1 cellular context compared by ENCODE assay signal in genomic region chr14:73738518-73739173, GRCh38.
TF ChIP-seq lines count a peak whose summit lies in the region.

No MANE protein-coding gene starts in this region.

TF ChIP-seq in K562, 482 proteins besides CTCF, POLR2A, EP300 and RAD21:
- no peak for TF ChIP-seq TCF3 (CRISPR knock-in tag; IDR thresholded peaks at IDR 0.05)
- no peak for TF ChIP-seq ZBTB11 (CRISPR knock-in tag; IDR thresholded peaks at IDR 0.05)
- TF ChIP-seq POLR2G (IDR thresholded peaks at IDR 0.05; ENCODE audit: low read depth, low read length), result 0 out of 2 replicates have a peak, but pooled peaks have one; percentile 34
TF ChIP-seq in K562: peak in this region for 1.
